ENCODE assay signal across 8 cellular contexts in the genomic region with DNA sequence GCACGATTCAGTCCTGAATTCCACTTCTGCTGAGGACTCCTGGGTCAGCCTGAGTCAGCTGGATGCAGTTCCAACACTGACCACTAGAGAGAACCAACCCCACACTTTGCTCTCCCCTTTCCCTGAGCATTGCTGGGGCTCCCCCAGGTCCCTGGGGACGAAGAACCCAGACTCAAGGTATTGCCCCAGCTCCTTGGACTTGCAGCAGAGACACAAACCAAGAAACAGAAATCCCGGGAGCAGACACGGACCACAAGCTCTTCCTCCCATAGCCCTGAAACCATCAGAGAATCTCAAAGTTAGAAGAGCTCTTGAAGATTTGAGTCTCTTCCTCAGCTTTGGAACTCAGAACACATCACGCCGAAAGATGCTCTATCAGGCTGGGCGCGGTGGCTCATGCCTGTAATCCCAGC. TPM values are rescaled to one million over a fixed set of nuclear protein-coding genes. Genes with fewer than 3 reads are reported as not detected.
DNase-seq lines count a peak whose midpoint lies in the region; ATAC-seq, FAIRE-seq and TF ChIP-seq lines count a peak whose summit lies in the region.

No MANE protein-coding gene starts in this region.

- intact Hi-C loops in heart left ventricle (cut with DNase I), result loop anchor here (2.0 to 10.0 kb wide), 9 partner anchors 67 to 365 kb away; partner anchors contain the start of gene ERN1 (in 2 of the 10)
- intact Hi-C loops in gastrocnemius medialis (cut with DNase I; ENCODE audit: low total_unique reads), result loop anchor here (1.0 to 10.0 kb wide), 4 partner anchors 27 to 355 kb away; partner anchors contain the start of gene ERN1

- ATAC-seq in GM18517 (IDR thresholded peaks at IDR 0.05; ENCODE audit: unreplicated experiment), result peak; percentile 56
- ATAC-seq in heart left ventricle, result peak; percentile 59 to 86 (median 86)
- peak; percentile 87 to 93 for ATAC-seq in gastrocnemius medialis

- H3K27me3 ChIP-seq in heart left ventricle, result no peaks in the 10 kb centered on the region
- no peaks in the 10 kb centered on the region for H3K27me3 ChIP-seq in gastrocnemius medialis

- H3K27ac ChIP-seq in heart left ventricle (no peak overlapping the region), gastrocnemius medialis (no peak overlapping the region)

- peak; percentile 66 for FAIRE-seq in HTR-8/SVneo (lab: Jason Lieb, UNC)

- DNase-seq in AG09319 (ENCODE audit: extremely low read depth, low read depth) (no peak), HTR-8/SVneo (ENCODE audit: insufficient read length, low spot score) (peak; percentile 88), SKM-1 (lab: John Stamatoyannopoulos, UW; ENCODE audit: unreplicated experiment) (peak; percentile 38), heart left ventricle (peak in 4 of 5 donors; percentile 49 to 58 (median 54)), gastrocnemius medialis (peak in 1 of 2 donors; percentile 61), OCI-M2 (lab: John Stamatoyannopoulos, UW; ENCODE audit: unreplicated experiment) (no peak)
- DNase-seq in activated naive CD4-positive, alpha-beta T cell treated with anti-CD3 and anti-CD28 coated beads, Interleukin-2, amount 50 U/mL, for 16 hours, result peak; percentile 68

- H3K4me3 ChIP-seq in heart left ventricle, result no peak overlapping the region
- H3K4me3 ChIP-seq in gastrocnemius medialis, result no peak overlapping the region

- H3K4me1 ChIP-seq in heart left ventricle (peaks cover 0 to 7% (median 0%) of the 10 kb centered on the region in 12 donors), gastrocnemius medialis (peaks cover 3 to 4% of the 10 kb centered on the region in 2 donors)

- H3K9me3 ChIP-seq in heart left ventricle (no peaks in the 10 kb centered on the region), gastrocnemius medialis (no peaks in the 10 kb centered on the region)

- 36 to 48% (median 39%) methylated on average over 8 of the region's 8 CpGs for WGBS in heart left ventricle, 4 donors

- in situ Hi-C loops in gastrocnemius medialis (cut with MboI; ENCODE audit: low sequenced_read_pairs in 4 of 4), result loop anchor here (10.0 to 25.0 kb wide), 7 partner anchors 105 to 518 kb away; partner anchors contain the start of genes ERN1 (in 2 of the 4), ICAM2 (in 1 of the 4) and MILR1 (in 1 of the 4)

- H3K36me3 ChIP-seq in heart left ventricle (no peaks in the 10 kb centered on the region), gastrocnemius medialis (no peaks in the 10 kb centered on the region)

- TF ChIP-seq POLR2A in heart left ventricle (IDR thresholded peaks at IDR 0.05) (no peak), gastrocnemius medialis (IDR thresholded peaks at IDR 0.05) (no peak)

- TF ChIP-seq CTCF in AG09319 (IDR thresholded peaks at IDR 0.05; ENCODE audit: low read depth, low read length), result peak; percentile 90
- peak; percentile 85 to 97 (median 91) for TF ChIP-seq CTCF in heart left ventricle (IDR thresholded peaks at IDR 0.05)
- peak; percentile 90 to 99 (median 97) for TF ChIP-seq CTCF in gastrocnemius medialis (IDR thresholded peaks at IDR 0.05 in 4 of 5, conservative IDR thresholded peaks at IDR 0.05 in 1 of 5)

RNA-seq across cellular contexts. Expression of gene GH1, which starts 0.7 kb away (rescaled TPM):
- not detected for total RNA-seq in heart left ventricle
- not detected for polyA plus RNA-seq in heart left ventricle
- not detected for total RNA-seq in gastrocnemius medialis

RNA-seq across cellular contexts. Expression of gene CSHL1, which starts 8.3 kb away (rescaled TPM):
- total RNA-seq in heart left ventricle (not detected), gastrocnemius medialis (not detected)
- not detected for polyA plus RNA-seq in heart left ventricle

RNA-seq across cellular contexts. Expression of gene CD79B, which starts 12.8 kb away (rescaled TPM):
- total RNA-seq in heart left ventricle (10 to 100 TPM in 2 of 9 donors, 1 to 10 TPM in 7; 2.2 to 16.2 (median 4.3) TPM), gastrocnemius medialis (1 to 10 TPM; 2.2 to 5.1 (median 3.3) TPM)
- 1 to 10 TPM; 5.1 to 6.3 TPM for polyA plus RNA-seq in heart left ventricle

RNA-seq across cellular contexts. Expression of gene CSH1, which starts 22.9 kb away (rescaled TPM):
- total RNA-seq in heart left ventricle, result not detected
- polyA plus RNA-seq in heart left ventricle, result not detected
- total RNA-seq in gastrocnemius medialis, result not detected

RNA-seq across cellular contexts. Expression of gene GH2, which starts 37.6 kb away (rescaled TPM):
- total RNA-seq in heart left ventricle (not detected), gastrocnemius medialis (not detected)
- polyA plus RNA-seq in heart left ventricle, result not detected

Comparison
In these comparisons a context has a peak if more than half of its experiments do, and no peak if none do; other contexts are left out.
1. DNase-seq: peak in HTR-8/SVneo (single experiment), SKM-1 (single experiment), activated naive CD4-positive, alpha-beta T cell treated with anti-CD3 and anti-CD28 coated beads, Interleukin-2, amount 50 U/mL, for 16 hours (single experiment) and heart left ventricle (4 of 5); none in AG09319 (single experiment) and OCI-M2 (single experiment).
2. Peak in every context shown above with its lines, with median percentiles within 50 percentile points of each other: CTCF ChIP-seq and ATAC-seq.